14 cellular contexts compared by ENCODE assay signal in the genomic region with DNA sequence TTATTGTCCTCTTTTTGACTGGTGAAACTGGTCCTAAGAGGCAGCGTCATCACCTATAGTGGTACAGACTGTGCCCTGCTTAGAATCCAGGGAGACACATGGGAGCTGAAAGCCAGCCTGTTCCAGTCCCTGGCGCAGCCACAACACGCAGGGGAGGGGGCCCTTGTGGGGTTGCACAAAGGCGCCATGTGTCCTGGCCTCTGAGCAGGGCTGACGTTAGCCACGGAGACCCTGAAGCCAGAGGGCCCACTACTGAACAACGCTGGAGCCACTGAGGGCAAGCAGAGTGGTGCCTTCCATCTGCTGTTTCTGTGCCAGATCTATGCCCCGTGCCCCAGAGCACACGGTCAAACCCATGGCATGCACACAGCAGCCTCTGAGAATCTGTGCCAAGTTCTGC.
"Had no signal": no experiment of that assay in that cellular context is flagged by ENCODE, and none has a peak within 500 bp of the region (broad histone marks: within the 10 kb centered on the region; RNA-seq: fewer than 3 reads in every experiment).

No MANE protein-coding gene starts in this region.

- H3K9me3 Mint-ChIP-seq: activated CD4-positive, alpha-beta memory T cell treated with anti-CD3 and anti-CD28 coated beads, Interleukin-2, amount 10 ng/mL, durations not matched to agents 7 days and 5 days; T-helper 2 cell treated with Interferon-gamma antibody and Interleukin-4, amounts not matched to agents 5 μg/mL and 100 μg/mL, for 36 hours had no signal

- H3K4me3 Mint-ChIP-seq: activated CD4-positive, alpha-beta memory T cell treated with anti-CD3 and anti-CD28 coated beads, Interleukin-2, amount 10 ng/mL, durations not matched to agents 7 days and 5 days; activated naive CD8-positive, alpha-beta T cell treated with anti-CD3 and anti-CD28 coated beads, Interleukin-2, amount 10 ng/mL, durations not matched to agents 7 days and 5 days; activated T-cell treated with anti-CD3 and anti-CD28 coated beads, Interleukin-2, amount 50 U/mL, for 72 hours; naive thymus-derived CD8-positive, alpha-beta T cell; T-helper 2 cell treated with Interferon-gamma antibody and Interleukin-4, amounts not matched to agents 5 μg/mL and 100 μg/mL, for 36 hours had no signal

- H3K36me3 Mint-ChIP-seq: activated naive CD8-positive, alpha-beta T cell treated with anti-CD3 and anti-CD28 coated beads, Interleukin-2, amount 10 ng/mL, durations not matched to agents 7 days and 5 days; naive thymus-derived CD8-positive, alpha-beta T cell had no signal

- H3K4me1 ChIP-seq: gastrocnemius medialis had no signal

- H3K27me3 ChIP-seq: gastrocnemius medialis had no signal

- H3K27ac Mint-ChIP-seq: activated CD4-positive, alpha-beta memory T cell treated with anti-CD3 and anti-CD28 coated beads, Interleukin-2, amount 10 ng/mL, durations not matched to agents 7 days and 5 days; activated naive CD8-positive, alpha-beta T cell treated with anti-CD3 and anti-CD28 coated beads, Interleukin-2, amount 10 ng/mL, durations not matched to agents 7 days and 5 days; activated T-cell treated with anti-CD3 and anti-CD28 coated beads, Interleukin-2, amount 50 U/mL, for 72 hours; naive thymus-derived CD8-positive, alpha-beta T cell; T-helper 2 cell treated with Interferon-gamma antibody and Interleukin-4, amounts not matched to agents 5 μg/mL and 100 μg/mL, for 36 hours had no signal

- H3K36me3 ChIP-seq: gastrocnemius medialis had no signal

- H3K4me1 Mint-ChIP-seq: activated CD4-positive, alpha-beta memory T cell treated with anti-CD3 and anti-CD28 coated beads, Interleukin-2, amount 10 ng/mL, durations not matched to agents 7 days and 5 days; activated naive CD8-positive, alpha-beta T cell treated with anti-CD3 and anti-CD28 coated beads, Interleukin-2, amount 10 ng/mL, durations not matched to agents 7 days and 5 days; naive thymus-derived CD8-positive, alpha-beta T cell had no signal

- H3K27me3 Mint-ChIP-seq: activated CD4-positive, alpha-beta memory T cell treated with anti-CD3 and anti-CD28 coated beads, Interleukin-2, amount 10 ng/mL, durations not matched to agents 7 days and 5 days; activated naive CD8-positive, alpha-beta T cell treated with anti-CD3 and anti-CD28 coated beads, Interleukin-2, amount 10 ng/mL, durations not matched to agents 7 days and 5 days had no signal

- H3K4me3 ChIP-seq: gastrocnemius medialis, hepatocyte, lung, mucosa of descending colon had no signal

- H3K9me3 ChIP-seq: gastrocnemius medialis, mucosa of descending colon had no signal

- DNase-seq: activated CD4-positive, alpha-beta memory T cell treated with anti-CD3 and anti-CD28 coated beads, Interleukin-2, amount 10 ng/mL, durations not matched to agents 7 days and 5 days; activated CD4-positive, alpha-beta T cell treated with anti-CD3 and anti-CD28 coated beads for 1 hour; activated CD8-positive, alpha-beta memory T cell treated with anti-CD3 and anti-CD28 coated beads, Interleukin-2, amount 50 U/mL, for 4 hours; activated naive CD8-positive, alpha-beta T cell treated with anti-CD3 and anti-CD28 coated beads, Interleukin-2, amount 10 ng/mL, durations not matched to agents 7 days and 5 days; activated T-cell treated with anti-CD3 and anti-CD28 coated beads, Interleukin-2, amount 50 U/mL, for 72 hours; cortex of kidney; effector memory CD4-positive, alpha-beta T cell; gastrocnemius medialis; mucosa of descending colon; naive thymus-derived CD8-positive, alpha-beta T cell; small intestine had no signal

- H3K27ac ChIP-seq: gastrocnemius medialis, hepatocyte had no signal

- ATAC-seq: activated T-cell treated with anti-CD3 and anti-CD28 coated beads, Interleukin-2, amount 50 U/mL, for 72 hours; mucosa of descending colon; naive thymus-derived CD8-positive, alpha-beta T cell had no signal
